ENCODE assay signal across 16 cellular contexts in genomic region chr1:1545946-1546737, GRCh38. TPM values are rescaled to one million over a fixed set of nuclear protein-coding genes. Genes with fewer than 3 reads are reported as not detected.
DNase-seq lines count a peak whose midpoint lies in the region; ATAC-seq and TF ChIP-seq lines count a peak whose summit lies in the region.
"Had no signal": no experiment of that assay in that cellular context is flagged by ENCODE, and none has a peak within 500 bp of the region (broad histone marks: within the 10 kb centered on the region; RNA-seq: fewer than 3 reads in every experiment).

No MANE protein-coding gene starts in this region.

- H3K27me3 ChIP-seq in thyroid gland = no peaks in the 10 kb centered on the region

- H3K9me3 ChIP-seq in T-helper 17 cell (ENCODE audit: control insufficient read depth, low read length, poor library complexity, severe bottlenecking) (no peaks in the 10 kb centered on the region), thyroid gland (no peaks in the 10 kb centered on the region)
- H3K9me3 ChIP-seq: BLaER1 treated with 17β-estradiol and CSF1 and Interleukin-3, amounts not matched to agents 10 nM and 100 nM had no signal

- ATAC-seq in T-helper 17 cell (no peak), HG02610 (IDR thresholded peaks at IDR 0.05; ENCODE audit: unreplicated experiment) (no peak)
- no peak for ATAC-seq in central memory CD8-positive, alpha-beta T cell (replicated peaks; ENCODE audit: extremely low read depth, poor library complexity, severe bottlenecking)
- ATAC-seq: CD8-positive, alpha-beta T cell; GM12878 had no signal

- H3K4me1 ChIP-seq in thyroid gland = peaks cover 12 to 29% of the 10 kb centered on the region in 2 donors

- no peaks in the 10 kb centered on the region for H3K36me3 Mint-ChIP-seq in T-helper 17 cell (ENCODE audit: low read depth)
- H3K36me3 Mint-ChIP-seq in central memory CD8-positive, alpha-beta T cell (ENCODE audit: insufficient read depth) = peaks cover 8% of the 10 kb centered on the region
- H3K36me3 Mint-ChIP-seq in activated CD4-positive, alpha-beta T cell treated with anti-CD3 and anti-CD28 coated beads, Interleukin-2, amount 10 ng/mL, durations not matched to agents 24 days and 14 days (ENCODE audit: low read depth) = peaks cover 22% of the 10 kb centered on the region

- H3K27ac ChIP-seq in 22Rv1 (peak overlapping the region; percentile 34; the same call in 1 of the 2 replicates), thyroid gland (peak overlapping the region; percentile 47 to 55 (median 49))
- H3K27ac ChIP-seq: BLaER1 treated with 17β-estradiol and CSF1 and Interleukin-3, amounts not matched to agents 10 nM and 100 nM had no signal

- H3K36me3 ChIP-seq in thyroid gland = peaks cover 4 to 5% of the 10 kb centered on the region in 2 donors

- H3K27me3 Mint-ChIP-seq in T-helper 17 cell = no peaks in the 10 kb centered on the region
- no peaks in the 10 kb centered on the region for H3K27me3 Mint-ChIP-seq in central memory CD8-positive, alpha-beta T cell
- no peaks in the 10 kb centered on the region for H3K27me3 Mint-ChIP-seq in activated CD4-positive, alpha-beta T cell treated with anti-CD3 and anti-CD28 coated beads, Interleukin-2, amount 10 ng/mL, durations not matched to agents 24 days and 14 days
- H3K27me3 Mint-ChIP-seq: B cell had no signal

- TF ChIP-seq CTCF in 22Rv1 (IDR thresholded peaks at IDR 0.05) = no peak
- TF ChIP-seq CTCF in thyroid gland (IDR thresholded peaks at IDR 0.05) = no peak

- H3K4me1 Mint-ChIP-seq in T-helper 17 cell = peaks cover 3% of the 10 kb centered on the region
- no peaks in the 10 kb centered on the region for H3K4me1 Mint-ChIP-seq in central memory CD8-positive, alpha-beta T cell
- peaks cover 1% of the 10 kb centered on the region for H3K4me1 Mint-ChIP-seq in activated CD4-positive, alpha-beta T cell treated with anti-CD3 and anti-CD28 coated beads, Interleukin-2, amount 10 ng/mL, durations not matched to agents 24 days and 14 days
- H3K4me1 Mint-ChIP-seq: H9 had no signal

- DNase-seq in T-helper 17 cell (no peak), thyroid gland (no peak), NCI-H2107 treated with DMSO at 0.1 percent for 48 hours (lab: John Stamatoyannopoulos, UW; ENCODE audit: unreplicated experiment) (no peak)
- DNase-seq in central memory CD8-positive, alpha-beta T cell (ENCODE audit: low spot score in 2 of 2) = no peak
- DNase-seq in activated CD4-positive, alpha-beta T cell treated with anti-CD3 and anti-CD28 coated beads, Interleukin-2, amount 10 ng/mL, durations not matched to agents 24 days and 14 days = no peak
- DNase-seq: 8988T; Calu3; CD8-positive, alpha-beta T cell; DMS79 treated with DMSO at 0.1 percent for 48 hours; H9 had no signal

- H3K9me3 Mint-ChIP-seq in central memory CD8-positive, alpha-beta T cell = no peaks in the 10 kb centered on the region
- H3K9me3 Mint-ChIP-seq in activated CD4-positive, alpha-beta T cell treated with anti-CD3 and anti-CD28 coated beads, Interleukin-2, amount 10 ng/mL, durations not matched to agents 24 days and 14 days = no peaks in the 10 kb centered on the region
- H3K9me3 Mint-ChIP-seq: CD8-positive, alpha-beta T cell; H9 had no signal

- TF ChIP-seq POLR2A in thyroid gland (IDR thresholded peaks at IDR 0.05) = no peak

- H3K4me3 ChIP-seq in thyroid gland (replicated peaks in 1 of 3) = no peak overlapping the region
- H3K4me3 ChIP-seq: BLaER1 treated with 17β-estradiol and CSF1 and Interleukin-3, amounts not matched to agents 10 nM and 100 nM; GM12878 had no signal

- H3K4me3 Mint-ChIP-seq in T-helper 17 cell = no peak overlapping the region
- no peak overlapping the region for H3K4me3 Mint-ChIP-seq in central memory CD8-positive, alpha-beta T cell
- no peak overlapping the region for H3K4me3 Mint-ChIP-seq in activated CD4-positive, alpha-beta T cell treated with anti-CD3 and anti-CD28 coated beads, Interleukin-2, amount 10 ng/mL, durations not matched to agents 24 days and 14 days
- H3K4me3 Mint-ChIP-seq: B cell; CD8-positive, alpha-beta T cell; H9 had no signal

- H3K27ac Mint-ChIP-seq in T-helper 17 cell = peak overlapping the region; percentile 90
- H3K27ac Mint-ChIP-seq in central memory CD8-positive, alpha-beta T cell (ENCODE audit: low read depth) = peak overlapping the region; percentile 55
- no peak overlapping the region for H3K27ac Mint-ChIP-seq in activated CD4-positive, alpha-beta T cell treated with anti-CD3 and anti-CD28 coated beads, Interleukin-2, amount 10 ng/mL, durations not matched to agents 24 days and 14 days
- H3K27ac Mint-ChIP-seq: B cell; CD8-positive, alpha-beta T cell had no signal

- intact Hi-C loops in thyroid gland (cut with DNase I) = no loop called here
- intact Hi-C loops in activated CD4-positive, alpha-beta T cell treated with anti-CD3 and anti-CD28 coated beads, Interleukin-2, amount 10 ng/mL, durations not matched to agents 24 days and 14 days (cut with micrococcal nuclease) = no loop called here

- 86 to 94% methylated on average over 21 to 22 of the region's 23 CpGs for WGBS in thyroid gland, 2 donors

RNA-seq across cellular contexts. Expression of gene TMEM240, which starts 5.7 kb away (rescaled TPM):
- total RNA-seq in T-helper 17 cell (under 1 TPM in 1 of 2 donors, not detected in 1; 0.44 TPM), thyroid gland (1 to 10 TPM; 1.2 to 4.5 (median 1.3) TPM)
- 0.52 TPM in 1 of 2 replicates, not detected in the other for total RNA-seq in activated CD4-positive, alpha-beta T cell treated with anti-CD3 and anti-CD28 coated beads, Interleukin-2, amount 10 ng/mL, durations not matched to agents 24 days and 14 days

RNA-seq across cellular contexts. Expression of gene SSU72, which starts 28.5 kb away (rescaled TPM):
- total RNA-seq in T-helper 17 cell = 100 to 1,000 TPM in 1 of 2 donors, 10 to 100 TPM in 1; 99.3 to 103 TPM
- total RNA-seq in thyroid gland = 100 to 1,000 TPM; 204 to 294 (median 241) TPM
- 134 TPM in 2 replicates for total RNA-seq in activated CD4-positive, alpha-beta T cell treated with anti-CD3 and anti-CD28 coated beads, Interleukin-2, amount 10 ng/mL, durations not matched to agents 24 days and 14 days

RNA-seq across cellular contexts. Expression of gene ATAD3A, which starts 34.2 kb away (rescaled TPM):
- total RNA-seq in T-helper 17 cell (10 to 100 TPM; 20.3 to 23.3 TPM), thyroid gland (10 to 100 TPM; 21.6 to 34.2 (median 28.5) TPM)
- total RNA-seq in activated CD4-positive, alpha-beta T cell treated with anti-CD3 and anti-CD28 coated beads, Interleukin-2, amount 10 ng/mL, durations not matched to agents 24 days and 14 days = 102 and 107 TPM in 2 replicates

RNA-seq across cellular contexts. Expression of gene FNDC10, which starts 53.8 kb away (rescaled TPM):
- total RNA-seq in T-helper 17 cell = 1 to 10 TPM; 3.3 to 3.4 TPM
- 1 to 10 TPM; 1.0 to 9.9 (median 5.3) TPM for total RNA-seq in thyroid gland
- total RNA-seq in activated CD4-positive, alpha-beta T cell treated with anti-CD3 and anti-CD28 coated beads, Interleukin-2, amount 10 ng/mL, durations not matched to agents 24 days and 14 days = 14.3 and 15.9 TPM in 2 replicates
- total RNA-seq: HT-29 had no signal
